Comparison of ENCODE assay signal across 7 cellular contexts in the genomic region with DNA sequence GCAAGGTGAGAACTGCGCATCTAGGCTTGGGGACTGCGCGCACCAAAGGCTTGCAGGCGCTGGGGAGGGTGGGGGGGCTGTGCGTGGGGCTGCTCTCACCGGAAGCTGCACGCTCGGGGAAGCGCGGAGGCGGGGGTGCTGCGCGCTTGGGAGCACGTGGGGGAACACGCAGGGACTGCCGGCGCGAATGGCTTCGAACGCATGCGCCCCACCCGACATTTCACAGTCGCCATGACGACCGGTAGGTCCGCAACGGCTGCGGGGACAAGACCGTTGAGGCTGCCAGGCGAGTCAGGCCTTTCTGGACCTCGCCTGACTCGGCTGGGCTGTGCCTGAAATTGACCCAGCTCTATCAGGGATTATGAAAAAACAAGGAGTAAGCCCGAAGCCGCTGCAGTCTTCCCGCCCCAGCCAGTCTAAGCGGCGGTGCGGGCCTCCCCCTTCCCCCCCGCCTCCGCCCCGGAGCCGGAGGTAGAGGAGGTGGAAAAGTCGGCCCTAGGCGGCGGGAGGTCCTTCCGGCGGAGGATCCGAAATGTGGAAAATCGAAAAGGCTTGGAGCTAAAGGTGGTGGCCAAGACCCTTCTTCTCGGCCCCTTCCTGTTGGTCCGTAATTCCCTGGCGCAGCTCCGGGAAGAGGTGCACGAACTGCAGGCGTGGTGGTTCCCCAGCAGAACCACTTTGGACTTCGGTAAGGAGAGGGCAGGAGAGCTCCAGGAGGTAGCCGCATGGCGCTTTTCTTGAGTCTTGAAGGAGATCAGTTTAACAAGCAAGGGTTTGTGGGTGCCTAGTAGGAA. TPM values are rescaled to one million over a fixed set of nuclear protein-coding genes. Genes with fewer than 3 reads are reported as not detected.
DNase-seq lines count a peak whose midpoint lies in the region; ATAC-seq and TF ChIP-seq lines count a peak whose summit lies in the region.

No MANE protein-coding gene starts in this region.

- no peak overlapping the region for H4K91ac ChIP-seq in IMR-90 (ENCODE audit: insufficient read depth, low read depth, low read length)

- H3K36me3 ChIP-seq in IMR-90 (ENCODE audit: control insufficient read depth, insufficient read depth, low read length) (no peaks in the 10 kb centered on the region), esophagus muscularis mucosa (no peaks in the 10 kb centered on the region), mucosa of rectum (ENCODE audit: control insufficient read depth in 2 of 2, insufficient read depth in 2 of 2, low read length in 2 of 2) (no peaks in the 10 kb centered on the region), stomach (no peaks in the 10 kb centered on the region), Karpas-422 (ENCODE audit: insufficient read depth, low read length) (no peaks in the 10 kb centered on the region)

- no peak for TF ChIP-seq POLR2A in IMR-90 (IDR thresholded peaks at IDR 0.05; ENCODE audit: low read depth, low read length)
- TF ChIP-seq POLR2A in esophagus muscularis mucosa (IDR thresholded peaks at IDR 0.05; ENCODE audit: low read depth) = no peak
- no peak for TF ChIP-seq POLR2A in stomach (IDR thresholded peaks at IDR 0.05)

- H3K27me3 ChIP-seq in IMR-90 (ENCODE audit: control insufficient read depth, insufficient read depth, low read length) (peaks cover 12% of the 10 kb centered on the region), esophagus muscularis mucosa (peaks cover 0 to 16% (median 0%) of the 10 kb centered on the region in 4 donors), mucosa of rectum (ENCODE audit: control insufficient read depth in 2 of 2, insufficient read depth in 2 of 2, low read length in 2 of 2) (no peaks in the 10 kb centered on the region), stomach (peaks cover 0 to 22% (median 16%) of the 10 kb centered on the region in 3 donors), Karpas-422 (ENCODE audit: low read length) (no peaks in the 10 kb centered on the region)

- H3K9me3 ChIP-seq in IMR-90 (ENCODE audit: control insufficient read depth, insufficient read depth, low read length) (no peaks in the 10 kb centered on the region), esophagus muscularis mucosa (no peaks in the 10 kb centered on the region), mucosa of rectum (ENCODE audit: control insufficient read depth in 2 of 2, low read length in 2 of 2) (no peaks in the 10 kb centered on the region), stomach (no peaks in the 10 kb centered on the region), Karpas-422 (ENCODE audit: low read length) (no peaks in the 10 kb centered on the region)

- H3K4me2 ChIP-seq in IMR-90 (ENCODE audit: low read depth, low read length) (peak overlapping the region; percentile 72), Karpas-422 (ENCODE audit: low read depth, low read length, poor library complexity, severe bottlenecking) (no peak overlapping the region)

- POLR2A ChIA-PET in IMR-90 (lab: Charles Lee; ENCODE audit: unreplicated experiment) = no interaction called here
- POLR2A ChIA-PET in activated CD8-positive, alpha-beta T cell treated with anti-CD3 and anti-CD28 coated beads, Interleukin-2, amount 10 ng/mL, durations not matched to agents 7 days and 5 days (lab: Charles Lee) = no interaction called here

- H2AK5ac ChIP-seq in IMR-90 (ENCODE audit: low read depth, low read length) = no peak overlapping the region

- H3K9ac ChIP-seq in IMR-90 (ENCODE audit: low read depth, low read length) (no peak overlapping the region), mucosa of rectum (ENCODE audit: low read depth in 1 of 2, low read length in 2 of 2) (no peak overlapping the region), Karpas-422 (ENCODE audit: low read length) (no peak overlapping the region)

- intact Hi-C loops in IMR-90 (cut with micrococcal nuclease) = loop anchor here (2.0 to 5.0 kb wide), 2 partner anchors 1332 to 1877 kb away; no protein-coding TSS in a partner anchor
- intact Hi-C loops in esophagus muscularis mucosa (cut with DNase I) = no loop called here
- intact Hi-C loops in stomach (cut with DNase I; ENCODE audit: low total_unique reads) = no loop called here

- H3K4me1 Mint-ChIP-seq in activated CD8-positive, alpha-beta T cell treated with anti-CD3 and anti-CD28 coated beads, Interleukin-2, amount 10 ng/mL, durations not matched to agents 7 days and 5 days (ENCODE audit: low read depth) = peaks cover 7% of the 10 kb centered on the region

- H2AK9ac ChIP-seq in IMR-90 (replicated peaks; ENCODE audit: low read depth, low read length, poor library complexity) = no peak overlapping the region

- no peak for TF ChIP-seq RAD21 in IMR-90 (IDR thresholded peaks at IDR 0.05; ENCODE audit: low read length)

- no peak overlapping the region for H3K4me3 Mint-ChIP-seq in activated CD8-positive, alpha-beta T cell treated with anti-CD3 and anti-CD28 coated beads, Interleukin-2, amount 10 ng/mL, durations not matched to agents 7 days and 5 days

- H3K4me3 ChIP-seq in IMR-90 (ENCODE audit: insufficient read depth, low read depth, low read length) (peak overlapping the region; percentile 26), esophagus muscularis mucosa (peak overlapping the region; percentile 52 to 58 (median 55)), mucosa of rectum (ENCODE audit: low read length in 2 of 2) (peak overlapping the region; percentile 43 to 52), stomach (peak overlapping the region; percentile 46 to 58 (median 50)), Karpas-422 (ENCODE audit: low read length) (no peak overlapping the region)

- H3K79me1 ChIP-seq in IMR-90 (ENCODE audit: low read depth in 1 of 2, low read length in 2 of 2) = no peaks in the 10 kb centered on the region

- H3K23ac ChIP-seq in IMR-90 (ENCODE audit: low read depth, low read length) = no peak overlapping the region

- H3K14ac ChIP-seq in IMR-90 (replicated peaks; ENCODE audit: low read depth, low read length) = no peak overlapping the region

- TF ChIP-seq EP300 in esophagus muscularis mucosa (IDR thresholded peaks at IDR 0.05) (no peak), stomach (IDR thresholded peaks at IDR 0.05) (no peak)

- H3K9me1 ChIP-seq in IMR-90 (ENCODE audit: insufficient read depth, low read length) = no peaks in the 10 kb centered on the region

- no peak overlapping the region for H3K4ac ChIP-seq in IMR-90 (ENCODE audit: low read depth, low read length)

- no TSS peak for BruUV-seq in IMR-90 (replicated peaks; lab: Mats Ljungman, UMichigan)

- H3K4me1 ChIP-seq in IMR-90 (ENCODE audit: control insufficient read depth, insufficient read depth, low read length) = no peaks in the 10 kb centered on the region
- H3K4me1 ChIP-seq in esophagus muscularis mucosa = peaks cover 0 to 21% (median 19%) of the 10 kb centered on the region in 4 donors
- H3K4me1 ChIP-seq in mucosa of rectum (ENCODE audit: control insufficient read depth in 2 of 2, insufficient read depth in 2 of 2, low read length in 2 of 2) = peaks cover 0 to 5% of the 10 kb centered on the region in 2 donors
- peaks cover 0 to 22% (median 16%) of the 10 kb centered on the region in 4 donors for H3K4me1 ChIP-seq in stomach
- H3K4me1 ChIP-seq in Karpas-422 (ENCODE audit: low read length) = no peaks in the 10 kb centered on the region

- ATAC-seq in IMR-90 (ENCODE audit: low read depth) = peak; percentile 24; the same call in 1 of the 2 replicates
- peak; percentile 36 for ATAC-seq in activated CD8-positive, alpha-beta T cell treated with anti-CD3 and anti-CD28 coated beads, Interleukin-2, amount 10 ng/mL, durations not matched to agents 7 days and 5 days

- H3K79me2 ChIP-seq in Karpas-422 (ENCODE audit: low read length) = no peaks in the 10 kb centered on the region

- WGBS in IMR-90 (ENCODE audit: extremely low coverage in 2 of 2, insufficient read length in 1 of 2), 2 experiments = 3% methylated on average over 24 of the region's 58 CpGs; no CpG with 5 or more reads in 1 of the 2 experiments
- WGBS in esophagus muscularis mucosa = 4% methylated on average over 28 of the region's 58 CpGs
- WGBS in stomach, 5 donors = 1 to 3% (median 2%) methylated on average over 13 to 58 of the region's 58 CpGs

- H3K27me3 Mint-ChIP-seq in activated CD8-positive, alpha-beta T cell treated with anti-CD3 and anti-CD28 coated beads, Interleukin-2, amount 10 ng/mL, durations not matched to agents 7 days and 5 days (ENCODE audit: low read depth) = peaks cover 28% of the 10 kb centered on the region

- H2BK5ac ChIP-seq in IMR-90 (ENCODE audit: low read depth, low read length, poor library complexity, severe bottlenecking) = no peak overlapping the region

- H2BK120ac ChIP-seq in IMR-90 (ENCODE audit: low read depth, low read length) = no peak overlapping the region

- H3K27ac ChIP-seq in IMR-90 (ENCODE audit: insufficient read depth, low read length) (no peak overlapping the region), esophagus muscularis mucosa (replicated peaks in 1 of 4) (no peak overlapping the region), mucosa of rectum (ENCODE audit: low read depth in 2 of 2, low read length in 2 of 2) (no peak overlapping the region), stomach (no peak overlapping the region), Karpas-422 (ENCODE audit: low read length) (no peak overlapping the region)

- no peaks in the 10 kb centered on the region for H3K36me3 Mint-ChIP-seq in activated CD8-positive, alpha-beta T cell treated with anti-CD3 and anti-CD28 coated beads, Interleukin-2, amount 10 ng/mL, durations not matched to agents 7 days and 5 days (ENCODE audit: low read depth)

- H2BK20ac ChIP-seq in IMR-90 (ENCODE audit: low read depth, low read length) = no peak overlapping the region

- H3K9me2 ChIP-seq in Karpas-422 (replicated peaks; ENCODE audit: insufficient read depth, low read length) = no peaks in the 10 kb centered on the region

- peak; percentile 1 for DNase-seq in IMR-90
- peak; percentile 23 for DNase-seq in activated CD8-positive, alpha-beta T cell treated with anti-CD3 and anti-CD28 coated beads, Interleukin-2, amount 10 ng/mL, durations not matched to agents 7 days and 5 days
- no peak for DNase-seq in esophagus muscularis mucosa (ENCODE audit: extremely low spot score)
- DNase-seq in stomach = no peak
- DNase-seq in UCSD-AML1 (lab: John Stamatoyannopoulos, UW; ENCODE audit: unreplicated experiment) = no peak
- DNase-seq in Karpas-422 = no peak

- no peak overlapping the region for H2BK15ac ChIP-seq in IMR-90 (ENCODE audit: low read depth, low read length)

- H2AFZ ChIP-seq in IMR-90 (replicated peaks; ENCODE audit: low read length, poor library complexity) (peak overlapping the region; percentile 56), Karpas-422 (ENCODE audit: low read length) (no peak overlapping the region)

- H4K20me1 ChIP-seq in IMR-90 (ENCODE audit: insufficient read depth, low read length) (no peaks in the 10 kb centered on the region), Karpas-422 (ENCODE audit: insufficient read depth, low read depth, low read length) (no peaks in the 10 kb centered on the region)

- no peak overlapping the region for H4K5ac ChIP-seq in IMR-90 (ENCODE audit: low read depth, low read length)

- no peaks in the 10 kb centered on the region for H3K9me3 Mint-ChIP-seq in activated CD8-positive, alpha-beta T cell treated with anti-CD3 and anti-CD28 coated beads, Interleukin-2, amount 10 ng/mL, durations not matched to agents 7 days and 5 days (ENCODE audit: insufficient read depth)

- no peak overlapping the region for H4K8ac ChIP-seq in IMR-90 (ENCODE audit: low read depth in 2 of 2, low read length in 2 of 2)

- H3K56ac ChIP-seq in IMR-90 (ENCODE audit: extremely low read depth, insufficient read depth, low read length) = no peak overlapping the region

- in situ Hi-C loops in IMR-90 (cut with MboI; ENCODE audit: low sequenced_read_pairs) = no loop called here

- dilution Hi-C loops in IMR-90 (cut with HindIII; ENCODE audit: low sequenced_read_pairs, unreplicated experiment) = no loop called here

- no peak overlapping the region for H3K27ac Mint-ChIP-seq in activated CD8-positive, alpha-beta T cell treated with anti-CD3 and anti-CD28 coated beads, Interleukin-2, amount 10 ng/mL, durations not matched to agents 7 days and 5 days

- no peak overlapping the region for H3K18ac ChIP-seq in IMR-90 (ENCODE audit: low read depth, low read length)

- no peak for TF ChIP-seq CTCF in IMR-90 (conservative IDR thresholded peaks at IDR 0.05; ENCODE audit: low read depth, low read length)
- no peak for TF ChIP-seq CTCF in esophagus muscularis mucosa (IDR thresholded peaks at IDR 0.05)
- TF ChIP-seq CTCF in stomach (IDR thresholded peaks at IDR 0.05) = no peak

- CTCF ChIA-PET in IMR-90 (lab: Yijun Ruan, JAX) = no interaction called here
- CTCF ChIA-PET in activated CD8-positive, alpha-beta T cell treated with anti-CD3 and anti-CD28 coated beads, Interleukin-2, amount 10 ng/mL, durations not matched to agents 7 days and 5 days (lab: Charles Lee) = no interaction called here

RNA-seq across cellular contexts. Expression of a gene that starts 34.9 kb away (rescaled TPM):
- total RNA-seq in IMR-90 (2012; rRNA removed) (3.9 and 5.8 TPM in 2 replicates), esophagus muscularis mucosa (10 to 100 TPM in 1 of 4 donors, 1 to 10 TPM in 3; 2.9 to 14.6 (median 8.8) TPM), stomach (1 to 10 TPM in 4 of 5 donors, not detected in 1; 1.8 to 8.8 (median 3.9) TPM)
- polyA plus RNA-seq in IMR-90 (2012; rRNA removed) (5.2 and 5.5 TPM in 2 replicates), stomach (1 to 10 TPM; 2.0 to 9.2 (median 5.2) TPM)
- polyA plus RNA-seq in IMR-90 (2012; cell fraction: cytosol; rRNA removed) = 0.87 and 1.1 TPM in 2 replicates
- 0.49 and 2.9 TPM in 2 replicates for polyA plus RNA-seq in IMR-90 (2012; cell fraction: nucleus; rRNA removed; ENCODE audit: low replicate concordance)
- not detected for total RNA-seq in activated CD8-positive, alpha-beta T cell treated with anti-CD3 and anti-CD28 coated beads, Interleukin-2, amount 10 ng/mL, durations not matched to agents 7 days and 5 days
- total RNA-seq in Karpas-422 (2014; rRNA removed; shearing (Covaris generic); ENCODE audit: low replicate concordance) = not detected in 2 replicates

Comparison
In these comparisons a context has a peak if more than half of its experiments do, and no peak if none do; other contexts are left out.
1. DNase-seq: peak in IMR-90 (single experiment) and activated CD8-positive, alpha-beta T cell treated with anti-CD3 and anti-CD28 coated beads, Interleukin-2, amount 10 ng/mL, durations not matched to agents 7 days and 5 days (single experiment); none in esophagus muscularis mucosa (single experiment), stomach (single experiment), UCSD-AML1 (single experiment) and Karpas-422 (single experiment).